26 cellular contexts compared by ENCODE assay signal in the genomic region with DNA sequence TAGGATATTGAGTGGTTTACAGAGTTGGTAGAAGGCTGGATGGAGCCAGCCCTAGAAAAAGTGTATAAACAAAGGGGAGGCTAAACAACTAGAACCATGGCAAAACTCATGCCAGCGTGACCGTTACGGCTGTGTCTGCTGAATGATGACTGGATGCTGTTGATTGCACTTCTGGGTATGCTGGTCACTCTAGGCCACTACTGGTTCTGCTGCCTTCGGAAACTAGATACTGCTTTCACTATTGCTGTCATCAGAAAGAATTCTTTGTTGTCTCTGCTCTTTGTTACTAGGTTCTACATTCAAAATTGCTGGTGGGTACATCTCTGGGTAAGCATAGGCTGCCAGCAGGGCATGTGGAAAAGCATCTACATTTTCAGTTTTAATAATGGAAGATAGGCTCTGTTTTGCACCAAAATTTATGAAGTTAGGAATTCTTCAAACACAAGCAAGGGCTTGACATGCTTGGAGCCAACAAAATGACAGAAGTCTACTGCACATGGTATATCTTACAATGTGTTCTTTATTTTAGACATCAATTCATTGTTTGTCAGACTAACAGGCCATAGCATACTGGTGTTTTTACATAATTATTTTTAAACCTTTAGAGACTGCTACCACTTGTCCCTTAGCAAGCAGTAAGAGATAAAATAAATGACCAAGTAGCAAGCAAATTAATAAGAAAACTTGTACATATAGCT. TPM values are rescaled to one million over a fixed set of nuclear protein-coding genes. Genes with fewer than 3 reads are reported as not detected.
DNase-seq lines count a peak whose midpoint lies in the region; ATAC-seq and TF ChIP-seq lines count a peak whose summit lies in the region.
"Had no signal": no experiment of that assay in that cellular context is flagged by ENCODE, and none has a peak within 500 bp of the region (broad histone marks: within the 10 kb centered on the region; RNA-seq: fewer than 3 reads in every experiment).

No MANE protein-coding gene starts in this region.

- no peak overlapping the region for H2AFZ ChIP-seq in GM23338

- no peaks in the 10 kb centered on the region for H3K9me2 ChIP-seq in GM23338 (ENCODE audit: insufficient read depth)

- no peaks in the 10 kb centered on the region for H3K9me3 Mint-ChIP-seq in GM23338
- H3K9me3 Mint-ChIP-seq: activated T-cell treated with anti-CD3 and anti-CD28 coated beads, Interleukin-2, amount 50 U/mL, for 24 hours had no signal

- H3K27me3 Mint-ChIP-seq in GM23338 (ENCODE audit: insufficient read depth, low read depth, poor library complexity) = peaks cover 2% of the 10 kb centered on the region
- H3K27me3 Mint-ChIP-seq: activated T-cell treated with anti-CD3 and anti-CD28 coated beads, Interleukin-2, amount 50 U/mL, for 24 hours had no signal

- no peak overlapping the region for H3K4me2 ChIP-seq in GM23338
- H3K4me2 ChIP-seq: BLaER1 treated with 17β-estradiol and CSF1 and Interleukin-3, amounts not matched to agents 10 nM and 100 nM had no signal

- peaks cover 34% of the 10 kb centered on the region for H3K79me2 ChIP-seq in GM23338 (replicated peaks; ENCODE audit: insufficient read depth)

- H3K36me3 Mint-ChIP-seq in GM23338 (ENCODE audit: low read depth) = peaks cover 2% of the 10 kb centered on the region; the same call in 1 of the 3 replicates

- no peaks in the 10 kb centered on the region; the same call in 1 of the 2 replicates for H4K20me1 ChIP-seq in GM23338 (replicated peaks; ENCODE audit: insufficient read depth)

- TF ChIP-seq CTCF in GM23338 (conservative IDR thresholded peaks at IDR 0.05; ENCODE audit: low read depth in 2 of 2) = no peak

- no peaks in the 10 kb centered on the region for H3K27me3 ChIP-seq in GM23338 (ENCODE audit: insufficient read depth)
- H3K27me3 ChIP-seq: BLaER1 treated with 17β-estradiol and CSF1 and Interleukin-3, amounts not matched to agents 10 nM and 100 nM; left lung; ovary had no signal

- no peaks in the 10 kb centered on the region for H3F3A ChIP-seq in GM23338 (replicated peaks; ENCODE audit: low read depth)

- H3K4me3 ChIP-seq in GM23338 = no peak overlapping the region
- H3K4me3 ChIP-seq: BLaER1 treated with 17β-estradiol and CSF1 and Interleukin-3, amounts not matched to agents 10 nM and 100 nM; coronary artery; left lung; ovary; thoracic aorta had no signal

- H3K36me3 ChIP-seq in GM23338 (ENCODE audit: insufficient read depth) = peaks cover 3% of the 10 kb centered on the region; the same call in 1 of the 2 replicates
- H3K36me3 ChIP-seq: ovary had no signal

- no peaks in the 10 kb centered on the region for H3K4me1 Mint-ChIP-seq in GM23338

- no peaks in the 10 kb centered on the region for H3K4me1 ChIP-seq in GM23338 (ENCODE audit: insufficient read depth)
- H3K4me1 ChIP-seq: BLaER1 treated with 17β-estradiol and CSF1 and Interleukin-3, amounts not matched to agents 10 nM and 100 nM; left lung had no signal

- H3K27ac ChIP-seq in temporal lobe (ENCODE audit: low read depth, low read length) (peak overlapping the region; percentile 76), GM23338 (ENCODE audit: low read depth) (no peak overlapping the region)
- H3K27ac ChIP-seq: 22Rv1; BLaER1 treated with 17β-estradiol and CSF1 and Interleukin-3, amounts not matched to agents 10 nM and 100 nM; coronary artery; left lung; ovary; thoracic aorta; VCaP had no signal

- H3K4me3 Mint-ChIP-seq in GM23338 = no peak overlapping the region
- H3K4me3 Mint-ChIP-seq: activated T-cell treated with anti-CD3 and anti-CD28 coated beads, Interleukin-2, amount 50 U/mL, for 24 hours had no signal

- DNase-seq in DMS53 (lab: John Stamatoyannopoulos, UW) = peak; percentile 57
- DNase-seq in DMS53 treated with DMSO at 0.1 percent for 48 hours (lab: John Stamatoyannopoulos, UW; ENCODE audit: unreplicated experiment) = no peak
- DNase-seq in RPMI7951 (ENCODE audit: low read depth) = peak; percentile 8
- peak; percentile 69 for DNase-seq in kidney tubule cell (ENCODE audit: low spot score)
- no peak for DNase-seq in activated CD8-positive, alpha-beta memory T cell treated with anti-CD3 and anti-CD28 coated beads, Interleukin-2, amount 50 U/mL, for 48 hours
- no peak for DNase-seq in GM23338 (ENCODE audit: low spot score)
- DNase-seq in HuH-7 (ENCODE audit: low spot score) = no peak
- DNase-seq: activated CD4-positive, alpha-beta T cell treated with anti-CD3 and anti-CD28 coated beads, Interleukin-2, amount 50 U/mL, for 48 hours; activated naive CD4-positive, alpha-beta T cell treated with anti-CD3 and anti-CD28 coated beads, Interleukin-2, amount 50 U/mL, for 16 hours; activated T-cell treated with anti-CD3 and anti-CD28 coated beads, Interleukin-2, amount 50 U/mL, for 24 hours; DMS153; foreskin fibroblast; Karpas-422; left lung; NCI-H1048; NCI-H2107; NCI-H69; ovary; SHP77; stimulated activated CD4-positive, alpha-beta T cell treated with anti-CD3 and anti-CD28 coated beads, Interleukin-4, amount 100 ng/mL, for 4 hours had no signal

- H3K27ac Mint-ChIP-seq in GM23338 = no peak overlapping the region
- H3K27ac Mint-ChIP-seq: activated T-cell treated with anti-CD3 and anti-CD28 coated beads, Interleukin-2, amount 50 U/mL, for 24 hours had no signal

- no peak for ATAC-seq in GM23338
- ATAC-seq: left lung had no signal

TF ChIP-seq in GM23338, 12 proteins besides CTCF, POLR2A, EP300 and RAD21 (continues in another document):
- TF ChIP-seq CREB1 (CRISPR knock-in tag; IDR thresholded peaks at IDR 0.05; ENCODE audit: low read depth) (no peak), JUNB (IDR thresholded peaks at IDR 0.05; ENCODE audit: unreplicated experiment) (no peak)
- TF ChIP-seq, protein P1, sequence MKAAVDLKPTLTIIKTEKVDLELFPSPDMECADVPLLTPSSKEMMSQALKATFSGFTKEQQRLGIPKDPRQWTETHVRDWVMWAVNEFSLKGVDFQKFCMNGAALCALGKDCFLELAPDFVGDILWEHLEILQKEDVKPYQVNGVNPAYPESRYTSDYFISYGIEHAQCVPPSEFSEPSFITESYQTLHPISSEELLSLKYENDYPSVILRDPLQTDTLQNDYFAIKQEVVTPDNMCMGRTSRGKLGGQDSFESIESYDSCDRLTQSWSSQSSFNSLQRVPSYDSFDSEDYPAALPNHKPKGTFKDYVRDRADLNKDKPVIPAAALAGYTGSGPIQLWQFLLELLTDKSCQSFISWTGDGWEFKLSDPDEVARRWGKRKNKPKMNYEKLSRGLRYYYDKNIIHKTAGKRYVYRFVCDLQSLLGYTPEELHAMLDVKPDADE (IDR thresholded peaks at IDR 0.05) = no peak
- TF ChIP-seq, protein P2, sequence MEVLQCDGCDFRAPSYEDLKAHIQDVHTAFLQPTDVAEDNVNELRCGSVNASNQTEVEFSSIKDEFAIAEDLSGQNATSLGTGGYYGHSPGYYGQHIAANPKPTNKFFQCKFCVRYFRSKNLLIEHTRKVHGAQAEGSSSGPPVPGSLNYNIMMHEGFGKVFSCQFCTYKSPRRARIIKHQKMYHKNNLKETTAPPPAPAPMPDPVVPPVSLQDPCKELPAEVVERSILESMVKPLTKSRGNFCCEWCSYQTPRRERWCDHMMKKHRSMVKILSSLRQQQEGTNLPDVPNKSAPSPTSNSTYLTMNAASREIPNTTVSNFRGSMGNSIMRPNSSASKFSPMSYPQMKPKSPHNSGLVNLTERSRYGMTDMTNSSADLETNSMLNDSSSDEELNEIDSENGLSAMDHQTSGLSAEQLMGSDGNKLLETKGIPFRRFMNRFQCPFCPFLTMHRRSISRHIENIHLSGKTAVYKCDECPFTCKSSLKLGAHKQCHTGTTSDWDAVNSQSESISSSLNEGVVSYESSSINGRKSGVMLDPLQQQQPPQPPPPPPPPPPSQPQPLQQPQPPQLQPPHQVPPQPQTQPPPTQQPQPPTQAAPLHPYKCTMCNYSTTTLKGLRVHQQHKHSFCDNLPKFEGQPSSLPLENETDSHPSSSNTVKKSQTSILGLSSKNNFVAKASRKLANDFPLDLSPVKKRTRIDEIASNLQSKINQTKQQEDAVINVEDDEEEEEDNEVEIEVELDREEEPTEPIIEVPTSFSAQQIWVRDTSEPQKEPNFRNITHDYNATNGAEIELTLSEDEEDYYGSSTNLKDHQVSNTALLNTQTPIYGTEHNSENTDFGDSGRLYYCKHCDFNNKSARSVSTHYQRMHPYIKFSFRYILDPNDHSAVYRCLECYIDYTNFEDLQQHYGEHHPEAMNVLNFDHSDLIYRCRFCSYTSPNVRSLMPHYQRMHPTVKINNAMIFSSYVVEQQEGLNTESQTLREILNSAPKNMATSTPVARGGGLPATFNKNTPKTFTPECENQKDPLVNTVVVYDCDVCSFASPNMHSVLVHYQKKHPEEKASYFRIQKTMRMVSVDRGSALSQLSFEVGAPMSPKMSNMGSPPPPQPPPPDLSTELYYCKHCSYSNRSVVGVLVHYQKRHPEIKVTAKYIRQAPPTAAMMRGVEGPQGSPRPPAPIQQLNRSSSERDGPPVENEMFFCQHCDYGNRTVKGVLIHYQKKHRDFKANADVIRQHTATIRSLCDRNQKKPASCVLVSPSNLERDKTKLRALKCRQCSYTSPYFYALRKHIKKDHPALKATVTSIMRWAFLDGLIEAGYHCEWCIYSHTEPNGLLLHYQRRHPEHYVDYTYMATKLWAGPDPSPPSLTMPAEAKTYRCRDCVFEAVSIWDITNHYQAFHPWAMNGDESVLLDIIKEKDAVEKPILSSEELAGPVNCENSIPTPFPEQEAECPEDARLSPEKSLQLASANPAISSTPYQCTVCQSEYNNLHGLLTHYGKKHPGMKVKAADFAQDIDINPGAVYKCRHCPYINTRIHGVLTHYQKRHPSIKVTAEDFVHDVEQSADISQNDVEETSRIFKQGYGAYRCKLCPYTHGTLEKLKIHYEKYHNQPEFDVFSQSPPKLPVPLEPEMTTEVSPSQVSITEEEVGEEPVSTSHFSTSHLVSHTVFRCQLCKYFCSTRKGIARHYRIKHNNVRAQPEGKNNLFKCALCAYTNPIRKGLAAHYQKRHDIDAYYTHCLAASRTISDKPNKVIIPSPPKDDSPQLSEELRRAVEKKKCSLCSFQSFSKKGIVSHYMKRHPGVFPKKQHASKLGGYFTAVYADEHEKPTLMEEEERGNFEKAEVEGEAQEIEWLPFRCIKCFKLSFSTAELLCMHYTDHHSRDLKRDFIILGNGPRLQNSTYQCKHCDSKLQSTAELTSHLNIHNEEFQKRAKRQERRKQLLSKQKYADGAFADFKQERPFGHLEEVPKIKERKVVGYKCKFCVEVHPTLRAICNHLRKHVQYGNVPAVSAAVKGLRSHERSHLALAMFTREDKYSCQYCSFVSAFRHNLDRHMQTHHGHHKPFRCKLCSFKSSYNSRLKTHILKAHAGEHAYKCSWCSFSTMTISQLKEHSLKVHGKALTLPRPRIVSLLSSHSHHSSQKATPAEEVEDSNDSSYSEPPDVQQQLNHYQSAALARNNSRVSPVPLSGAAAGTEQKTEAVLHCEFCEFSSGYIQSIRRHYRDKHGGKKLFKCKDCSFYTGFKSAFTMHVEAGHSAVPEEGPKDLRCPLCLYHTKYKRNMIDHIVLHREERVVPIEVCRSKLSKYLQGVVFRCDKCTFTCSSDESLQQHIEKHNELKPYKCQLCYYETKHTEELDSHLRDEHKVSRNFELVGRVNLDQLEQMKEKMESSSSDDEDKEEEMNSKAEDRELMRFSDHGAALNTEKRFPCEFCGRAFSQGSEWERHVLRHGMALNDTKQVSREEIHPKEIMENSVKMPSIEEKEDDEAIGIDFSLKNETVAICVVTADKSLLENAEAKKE (CRISPR knock-in tag; IDR thresholded peaks at IDR 0.05) = no peak

RNA-seq across cellular contexts. Expression of a gene that starts 15.4 kb away (rescaled TPM):
- 12.2 and 17.3 TPM in 2 replicates for total RNA-seq in RPMI7951 (2014; rRNA removed; shearing (Covaris generic))
- total RNA-seq in temporal lobe = 65.6 TPM
- 27.3 and 32.2 TPM in 2 replicates for total RNA-seq in GM23338 (2014; rRNA removed; shearing (Covaris generic))
- polyA plus RNA-seq in GM23338 (2016; fragmentation: Nextera tagmentation; extraction: Ambion mirVana) = 9.0 and 11.0 TPM in 2 replicates

Comparison
In these comparisons a context has a peak if more than half of its experiments do, and no peak if none do; other contexts are left out.
1. DNase-seq: peak in DMS53 (single experiment), RPMI7951 (single experiment) and kidney tubule cell (single experiment); none in DMS53 treated with DMSO at 0.1 percent for 48 hours (single experiment), activated CD8-positive, alpha-beta memory T cell treated with anti-CD3 and anti-CD28 coated beads, Interleukin-2, amount 50 U/mL, for 48 hours (single experiment), GM23338 (single experiment) and HuH-7 (single experiment).